In genomic region chr2:217948341-217948791, GRCh38 we compare ENCODE assay signal across 25 cellular contexts. TPM values are rescaled to one million over a fixed set of nuclear protein-coding genes. Genes with fewer than 3 reads are reported as not detected.
DNase-seq lines count a peak whose midpoint lies in the region; ATAC-seq and TF ChIP-seq lines count a peak whose summit lies in the region.
"Had no signal": no experiment of that assay in that cellular context is flagged by ENCODE, and none has a peak within 500 bp of the region (broad histone marks: within the 10 kb centered on the region; RNA-seq: fewer than 3 reads in every experiment).

No MANE protein-coding gene starts in this region.

- H3K4me3 ChIP-seq in PC-9: no peak overlapping the region
- no peak overlapping the region for H3K4me3 ChIP-seq in dorsolateral prefrontal cortex
- H3K4me3 ChIP-seq in muscle layer of colon (ENCODE audit: low read depth in 1 of 2, low read length in 2 of 2): no peak overlapping the region
- no peak overlapping the region for H3K4me3 ChIP-seq in suprapubic skin
- H3K4me3 ChIP-seq in psoas muscle: no peak overlapping the region
- H3K4me3 ChIP-seq in coronary artery: no peak overlapping the region
- H3K4me3 ChIP-seq: cardiac muscle cell, K562, Peyer's patch had no signal

- ATAC-seq in HG03439 (IDR thresholded peaks at IDR 0.05; ENCODE audit: unreplicated experiment): no peak
- no peak for ATAC-seq in psoas muscle
- ATAC-seq: activated CD8-positive, alpha-beta memory T cell treated with anti-CD3 and anti-CD28 coated beads, Interleukin-2, amount 10 ng/mL, durations not matched to agents 7 days and 5 days; K562 had no signal

- H3K27me3 ChIP-seq in PC-9 (ENCODE audit: insufficient read depth, low read depth) (no peaks in the 10 kb centered on the region; the same call in 1 of the 2 replicates), dorsolateral prefrontal cortex (peaks cover 0 to 5% (median 0%) of the 10 kb centered on the region in 45 donors), muscle layer of colon (ENCODE audit: control insufficient read depth in 1 of 2, insufficient read depth in 2 of 2, low read length in 2 of 2) (no peaks in the 10 kb centered on the region), suprapubic skin (no peaks in the 10 kb centered on the region), psoas muscle (ENCODE audit: insufficient read depth in 3 of 3, low read length in 2 of 3) (no peaks in the 10 kb centered on the region)
- H3K27me3 ChIP-seq: cardiac muscle cell, Peyer's patch had no signal

- intact Hi-C loops in PC-9 (cut with micrococcal nuclease; ENCODE audit: unreplicated experiment): no loop called here
- intact Hi-C loops in dorsolateral prefrontal cortex (cut with DNase I): no loop called here
- intact Hi-C loops in psoas muscle (cut with DNase I): loop anchor here in 1 of 2 donors (5.0 kb wide), 1 partner anchor 39 kb away; no protein-coding TSS in a partner anchor

- CTCF ChIA-PET in PC-9 (lab: Charles Lee): no interaction called here

- no peaks in the 10 kb centered on the region for H4K20me1 ChIP-seq in PC-9 (ENCODE audit: insufficient read depth)

- BruUV-seq in PC-9 (replicated peaks; lab: Mats Ljungman, UMichigan): no TSS peak

- POLR2A ChIA-PET in PC-9 (lab: Charles Lee; ENCODE audit: unreplicated experiment): no interaction called here

- H3K4me2 ChIP-seq in PC-9: no peak overlapping the region

- H3K36me3 ChIP-seq in PC-9 (ENCODE audit: low read depth) (no peaks in the 10 kb centered on the region), muscle layer of colon (ENCODE audit: insufficient read depth, low read length) (no peaks in the 10 kb centered on the region), suprapubic skin (no peaks in the 10 kb centered on the region), psoas muscle (ENCODE audit: insufficient read depth in 1 of 2, low read depth in 1 of 2) (no peaks in the 10 kb centered on the region)
- H3K36me3 ChIP-seq: cardiac muscle cell, Peyer's patch, WERI-Rb-1 had no signal

- DNase-seq in PC-9 (no peak), dorsolateral prefrontal cortex (peak in 3 of 10 donors; percentile 19 to 38 (median 24)), suprapubic skin (ENCODE audit: low spot score in 2 of 2) (peak; percentile 47 to 69), psoas muscle (no peak), coronary artery (ENCODE audit: low spot score) (no peak)
- DNase-seq: activated CD4-positive, alpha-beta T cell treated with anti-CD3 and anti-CD28 coated beads for 48 hours; activated CD8-positive, alpha-beta memory T cell treated with anti-CD3 and anti-CD28 coated beads, Interleukin-2, amount 10 ng/mL, durations not matched to agents 7 days and 5 days; activated naive CD4-positive, alpha-beta T cell treated with anti-CD3 and anti-CD28 coated beads, Interleukin-2, amount 50 U/mL, for 16 hours; anterior cingulate cortex; Calu3; DND-41; NCI-H1105; NCI-H1930; NCI-H345; nephron progenitor cell; stimulated activated naive CD4-positive, alpha-beta T cell treated with Interleukin-2 at 50 U/mL for 16 hours; SW 1271; T-helper 9 cell had no signal

- no peaks in the 10 kb centered on the region for H3F3A ChIP-seq in PC-9 (ENCODE audit: insufficient read depth, low read depth)

- TF ChIP-seq POLR2A in suprapubic skin (IDR thresholded peaks at IDR 0.05): no peak

- H2AFZ ChIP-seq in PC-9: no peak overlapping the region
- H2AFZ ChIP-seq: parathyroid adenoma had no signal

- H3K4me1 ChIP-seq in PC-9 (replicated peaks; ENCODE audit: insufficient read depth) (peaks cover 14% of the 10 kb centered on the region; the same call in 1 of the 2 replicates), muscle layer of colon (ENCODE audit: insufficient read depth, low read length) (peaks cover 90% of the 10 kb centered on the region), suprapubic skin (peaks cover 71% of the 10 kb centered on the region), psoas muscle (peaks cover 42% of the 10 kb centered on the region)

- WGBS in suprapubic skin: 97% methylated on average over 4 of the region's 4 CpGs
- WGBS in psoas muscle, 3 donors: 84 to 93% (median 90%) methylated on average over 4 of the region's 4 CpGs

- H3K27ac ChIP-seq in PC-9: no peak overlapping the region
- H3K27ac ChIP-seq in dorsolateral prefrontal cortex: peak overlapping the region in 38 of 59 donors; percentile 32 to 91 (median 78)
- H3K27ac ChIP-seq in muscle layer of colon (ENCODE audit: low read depth, low read length): peak overlapping the region; percentile 65
- no peak overlapping the region for H3K27ac ChIP-seq in suprapubic skin
- no peak overlapping the region for H3K27ac ChIP-seq in psoas muscle
- peak overlapping the region in 1 of 2 donors; percentile 46 for H3K27ac ChIP-seq in coronary artery
- H3K27ac ChIP-seq: cardiac muscle cell, parathyroid adenoma, WERI-Rb-1 had no signal

- H3K9me2 ChIP-seq in PC-9 (ENCODE audit: insufficient read depth): no peaks in the 10 kb centered on the region

- H3K9me3 ChIP-seq in PC-9 (ENCODE audit: insufficient read depth, low read depth) (no peaks in the 10 kb centered on the region), muscle layer of colon (ENCODE audit: low read length) (no peaks in the 10 kb centered on the region), suprapubic skin (no peaks in the 10 kb centered on the region), psoas muscle (no peaks in the 10 kb centered on the region)
- H3K9me3 ChIP-seq: Peyer's patch had no signal

- no peak for TF ChIP-seq EP300 in suprapubic skin (IDR thresholded peaks at IDR 0.05)

- H3K79me2 ChIP-seq in PC-9 (ENCODE audit: low read depth): no peaks in the 10 kb centered on the region

- TF ChIP-seq CTCF in PC-9 (conservative IDR thresholded peaks at IDR 0.05): 0 out of 2 replicates have a peak, but pooled peaks have one; percentile 6
- peak in 9 of 56 donors; percentile 13 to 29 (median 15) for TF ChIP-seq CTCF in dorsolateral prefrontal cortex (IDR thresholded peaks at IDR 0.05 in 54 of 56, conservative IDR thresholded peaks at IDR 0.05 in 2 of 56; ENCODE audit: low read depth in 1 of 56, partially characterized antibody in 56 of 56)
- TF ChIP-seq CTCF in suprapubic skin (IDR thresholded peaks at IDR 0.05): no peak
- TF ChIP-seq CTCF in psoas muscle (IDR thresholded peaks at IDR 0.05): no peak
- TF ChIP-seq CTCF in coronary artery (IDR thresholded peaks at IDR 0.05): no peak

- H3K9ac ChIP-seq in muscle layer of colon (ENCODE audit: low read length): no peak overlapping the region
- H3K9ac ChIP-seq: parathyroid adenoma had no signal

RNA-seq across cellular contexts. Expression of gene TNS1, which starts 54.4 kb away (rescaled TPM):
- total RNA-seq in PC-9 (2021) (5.5 and 6.0 TPM in 2 replicates), dorsolateral prefrontal cortex (100 to 1,000 TPM in 88 of 120 experiments, 10 to 100 TPM in 32; 57.9 to 261 (median 120) TPM), suprapubic skin (100 to 1,000 TPM in 2 of 4 donors, 10 to 100 TPM in 2; 64.1 to 145 (median 99.5) TPM), psoas muscle (100 to 1,000 TPM; 231 to 742 (median 415) TPM)
- 100 to 1,000 TPM in 2 of 3 donors, 10 to 100 TPM in 1; 73.4 to 276 (median 155) TPM for polyA plus RNA-seq in psoas muscle

Comparison
In these comparisons a context has a peak if more than half of its experiments do, and no peak if none do; other contexts are left out.
1. DNase-seq: peak in suprapubic skin (2 of 2); none in PC-9 (0 of 2), psoas muscle (0 of 2) and coronary artery (single experiment).
2. H3K27ac ChIP-seq: peak in dorsolateral prefrontal cortex (38 of 59) and muscle layer of colon (single experiment); none in PC-9 (single experiment), suprapubic skin (single experiment) and psoas muscle (single experiment).